ENCODE assay signal across 14 cellular contexts in genomic region chr18:59386909-59387515, GRCh38. TPM values are rescaled to one million over a fixed set of nuclear protein-coding genes. Genes with fewer than 3 reads are reported as not detected.
DNase-seq lines count a peak whose midpoint lies in the region; ATAC-seq, FAIRE-seq and TF ChIP-seq lines count a peak whose summit lies in the region.
"Had no signal": no experiment of that assay in that cellular context is flagged by ENCODE, and none has a peak within 500 bp of the region (broad histone marks: within the 10 kb centered on the region; RNA-seq: fewer than 3 reads in every experiment).

No MANE protein-coding gene starts in this region.

- CTCF ChIA-PET in H1 (lab: Charles Lee; ENCODE audit: partially characterized antibody) = interaction anchor here (0.7 to 8.9 kb wide), 6 partner anchors 9 to 138 kb away, joined by 3 to 64 read pairs (median 4); no protein-coding TSS in a partner anchor

- no peak overlapping the region for H2BK12ac ChIP-seq in H1 (ENCODE audit: low read depth, low read length)

- no peak overlapping the region for H2BK15ac ChIP-seq in H1 (ENCODE audit: low read length)

- no peak overlapping the region for H3K4me3 ChIP-seq in H1 (ENCODE audit: extremely low read depth in 1 of 4, insufficient read depth in 2 of 4, low read depth in 3 of 4, low read length in 4 of 4)
- H3K4me3 ChIP-seq in psoas muscle = no peak overlapping the region
- H3K4me3 ChIP-seq: PC-9 had no signal

- TF ChIP-seq CTCF in H1 (IDR thresholded peaks at IDR 0.05; ENCODE audit: control extremely low read depth in 1 of 3, insufficient read depth in 1 of 3, low read depth in 1 of 3, low read length in 3 of 3) (no peak), psoas muscle (IDR thresholded peaks at IDR 0.05) (no peak)

- H2BK20ac ChIP-seq in H1 (ENCODE audit: low read length) = no peak overlapping the region

- H2BK5ac ChIP-seq in H1 (ENCODE audit: low read depth, low read length) = no peak overlapping the region

- no peaks in the 10 kb centered on the region for H3K36me3 ChIP-seq in H1 (ENCODE audit: control insufficient read depth in 2 of 4, insufficient read depth in 4 of 4, low read length in 3 of 4)
- H3K36me3 ChIP-seq in psoas muscle (ENCODE audit: insufficient read depth in 1 of 2, low read depth in 1 of 2) = no peaks in the 10 kb centered on the region

- H4K8ac ChIP-seq in H1 (ENCODE audit: extremely low read depth, insufficient read depth, low read length) = no peak overlapping the region

- TF ChIP-seq EP300 in H1 (IDR thresholded peaks at IDR 0.05; ENCODE audit: borderline replicate concordance in 1 of 2, low read depth in 2 of 2, low read length in 2 of 2) = no peak

- H3K23me2 ChIP-seq in H1 (ENCODE audit: low read depth, low read length) = no peaks in the 10 kb centered on the region

- H3K23ac ChIP-seq in H1 (ENCODE audit: insufficient read length) = no peak overlapping the region

- no peak for TF ChIP-seq RAD21 in H1 (IDR thresholded peaks at IDR 0.05 in 1 of 2, conservative IDR thresholded peaks at IDR 0.05 in 1 of 2; ENCODE audit: low read depth in 2 of 2, low read length in 2 of 2)

- TF ChIP-seq POLR2A in H1 (IDR thresholded peaks at IDR 0.05; ENCODE audit: control extremely low read depth in 1 of 2, low read depth in 2 of 2, low read length in 2 of 2) = no peak

- intact Hi-C loops in psoas muscle (cut with DNase I) = no loop called here

- H3K4ac ChIP-seq in H1 (replicated peaks; ENCODE audit: insufficient read length, low read depth, low read length) = no peak overlapping the region

- no peak overlapping the region for H3K9ac ChIP-seq in H1 (replicated peaks in 1 of 4; ENCODE audit: extremely low read depth in 1 of 4, low read depth in 3 of 4, low read length in 3 of 4)
- H3K9ac ChIP-seq: KMS-11 had no signal

- no peak for FAIRE-seq in H1 (lab: Jason Lieb, UNC)
- FAIRE-seq: H54 had no signal

- H4K91ac ChIP-seq in H1 (replicated peaks; ENCODE audit: insufficient read length, low read length) = no peak overlapping the region

- H3K27ac ChIP-seq in H1 (ENCODE audit: low read depth, low read length) = no peak overlapping the region
- peak overlapping the region; percentile 77 for H3K27ac ChIP-seq in psoas muscle
- H3K27ac ChIP-seq: KMS-11, PC-9 had no signal

- no peaks in the 10 kb centered on the region for H3K79me2 ChIP-seq in H1 (ENCODE audit: control insufficient read depth in 1 of 2, insufficient read depth in 2 of 2, low read length in 2 of 2)

- H3K56ac ChIP-seq in H1 (replicated peaks; ENCODE audit: insufficient read length, low read depth, low read length) = no peak overlapping the region

- H2BK120ac ChIP-seq in H1 (replicated peaks; ENCODE audit: low read depth, low read length) = no peak overlapping the region

- H4K5ac ChIP-seq in H1 (ENCODE audit: insufficient read length, low read depth, low read length) = no peak overlapping the region

- no peaks in the 10 kb centered on the region for H4K20me1 ChIP-seq in H1 (replicated peaks in 1 of 2; ENCODE audit: control insufficient read depth in 1 of 2, insufficient read depth in 2 of 2, low read length in 2 of 2)

- POLR2A ChIA-PET in H1 (lab: Charles Lee; ENCODE audit: partially characterized antibody) = interaction anchor here (1.4 kb wide), 1 partner anchor 15 kb away, joined by 3 read pairs; no protein-coding TSS in a partner anchor

- H3K4me1 ChIP-seq in H1 (replicated peaks in 1 of 4; ENCODE audit: control insufficient read depth in 3 of 4, insufficient read depth in 4 of 4, low read length in 3 of 4) (peaks cover 0 to 3% (median 2%) of the 10 kb centered on the region in 4 experiments; a peak in 2 of 7 replicates), psoas muscle (peaks cover 23% of the 10 kb centered on the region)

- no peak overlapping the region for H3K18ac ChIP-seq in H1 (ENCODE audit: extremely low read depth, low read length)

- H3K27me3 ChIP-seq in H1 (replicated peaks in 1 of 4; ENCODE audit: control insufficient read depth in 3 of 4, extremely low read depth in 1 of 4, insufficient read depth in 3 of 4, low read length in 3 of 4) (peaks cover 0 to 16% (median 4%) of the 10 kb centered on the region in 4 experiments; a peak in 5 of 7 replicates), psoas muscle (ENCODE audit: insufficient read depth in 3 of 3, low read length in 2 of 3) (no peaks in the 10 kb centered on the region)

- H3K4me2 ChIP-seq in H1 (ENCODE audit: insufficient read depth in 1 of 2, low read depth in 2 of 2, low read length in 2 of 2) = peak overlapping the region; percentile 22 to 31; a peak in 2 of 4 replicates
- H3K4me2 ChIP-seq: KMS-11, PC-9 had no signal

- H3K9me3 ChIP-seq in H1 (ENCODE audit: insufficient read depth in 2 of 2, low read depth in 1 of 2, low read length in 1 of 2) = no peaks in the 10 kb centered on the region; a peak in 1 of 4 replicates
- H3K9me3 ChIP-seq in psoas muscle = no peaks in the 10 kb centered on the region

- no peaks in the 10 kb centered on the region for H3K79me1 ChIP-seq in H1 (ENCODE audit: low read depth, low read length)

- WGBS in H1 (ENCODE audit: extremely low coverage in 1 of 2, insufficient coverage in 1 of 2, insufficient read length in 1 of 2, insufficient replicate concordance in 2 of 2, low coverage in 1 of 2, low lambda C conversion rate in 2 of 2, missing lambda C conversion rate in 1 of 2), 2 experiments = 43% methylated on average over 7 of the region's 7 CpGs; no CpG with 5 or more reads in 1 of the 2 experiments
- 66 to 76% (median 74%) methylated on average over 7 of the region's 7 CpGs for WGBS in psoas muscle, 3 donors

- no peak overlapping the region; the same call in 1 of the 2 replicates for H2AFZ ChIP-seq in H1 (ENCODE audit: low read length)
- H2AFZ ChIP-seq: PC-9 had no signal

- no peak overlapping the region for H2AK5ac ChIP-seq in H1 (ENCODE audit: low read depth, low read length)

- ATAC-seq in psoas muscle (no peak), HG02884 (IDR thresholded peaks at IDR 0.05; ENCODE audit: unreplicated experiment) (no peak)
- ATAC-seq: CD8-positive, alpha-beta T cell had no signal

- DNase-seq in NCI-H1417 (lab: John Stamatoyannopoulos, UW) = peak in 2 of 3 experiments; percentile 18 to 73
- peak; percentile 56 for DNase-seq in NCI-H748 (lab: John Stamatoyannopoulos, UW; ENCODE audit: unreplicated experiment)
- DNase-seq in H1 (ENCODE audit: low read depth in 1 of 2, low spot score in 2 of 2) = peak in 1 of 2 experiments; percentile 33
- no peak for DNase-seq in psoas muscle
- DNase-seq in NCI-H2107 (lab: John Stamatoyannopoulos, UW) = no peak
- DNase-seq in T1000 (lab: John Stamatoyannopoulos, UW) = no peak
- DNase-seq: CD8-positive, alpha-beta T cell; DND-41; NCI-H1436; PC-9; T-helper 1 cell had no signal

- no peak overlapping the region for H3K14ac ChIP-seq in H1 (ENCODE audit: insufficient read length)

TF ChIP-seq in H1, 55 proteins besides CTCF, POLR2A, EP300 and RAD21:
- TF ChIP-seq BRCA1 (IDR thresholded peaks at IDR 0.05; ENCODE audit: low read depth, low read length) (no peak), CTBP2 (IDR thresholded peaks at IDR 0.05; ENCODE audit: borderline replicate concordance, insufficient read depth, insufficient read length, low read length) (no peak), USF2 (IDR thresholded peaks at IDR 0.05; ENCODE audit: low read length) (no peak), ATF3 (IDR thresholded peaks at IDR 0.05; ENCODE audit: insufficient read depth, low read depth, low read length) (no peak), NANOG (IDR thresholded peaks at IDR 0.05; ENCODE audit: insufficient read depth, low read depth, low read length, poor library complexity, severe bottlenecking) (peak; percentile 95), CHD2 (IDR thresholded peaks at IDR 0.05; ENCODE audit: low read length) (no peak)

RNA-seq across cellular contexts. Expression of gene LMAN1, which starts 27.9 kb away (rescaled TPM):
- 69.7 and 73.6 TPM in 2 replicates for total RNA-seq in H1 (2021; fragmentation: NEBNext Ultra II Directional; extraction: Animal tissue kit (Norgen Biotek cat#: 25700))
- polyA plus RNA-seq in H1 (2011; rRNA removed) (17.5 and 20.3 TPM in 2 replicates), psoas muscle (10 to 100 TPM; 15.7 to 34.5 (median 17.4) TPM)
- polyA plus RNA-seq in H1 (2011; cell fraction: cytosol; rRNA removed) = 34.2 TPM
- 18.9 TPM for polyA plus RNA-seq in H1 (2011; cell fraction: nucleus; rRNA removed)
- polyA plus RNA-seq in H1 (2012, experiment 1 of 2) = 29.2 to 45.2 TPM (median 37.2 TPM) in 4 replicates
- 2.2 TPM for polyA plus RNA-seq in H1 (2012, experiment 2 of 2)
- 121 TPM for polyA plus RNA-seq in H1 (2013, experiment 1 of 2)
- polyA plus RNA-seq in H1 (2013, experiment 2 of 2) = 135 TPM
- polyA minus RNA-seq in H1 (2011; rRNA and poly(A)+ RNA removed) = 29.3 and 42.9 TPM in 2 replicates
- 75.4 TPM for polyA minus RNA-seq in H1 (2011; cell fraction: cytosol; rRNA and poly(A)+ RNA removed)
- polyA minus RNA-seq in H1 (2011; cell fraction: nucleus; rRNA and poly(A)+ RNA removed) = 86.4 TPM
- 10 to 100 TPM; 31.3 to 64.0 (median 41.9) TPM for total RNA-seq in psoas muscle

Comparison
In these comparisons a context has a peak if more than half of its experiments do, and no peak if none do; other contexts are left out.
1. DNase-seq: peak in NCI-H1417 (2 of 3) and NCI-H748 (single experiment); none in psoas muscle (0 of 2), NCI-H2107 (single experiment) and T1000 (single experiment).